In genomic region chr17:72340836-72341235, GRCh38 we compare ENCODE assay signal across 23 cellular contexts.
"Had no signal": no experiment of that assay in that cellular context is flagged by ENCODE, and none has a peak within 500 bp of the region (broad histone marks: within the 10 kb centered on the region; RNA-seq: fewer than 3 reads in every experiment).

No MANE protein-coding gene starts in this region.

- H3K36me3 ChIP-seq: heart left ventricle, right lobe of liver, spleen, tibial artery, upper lobe of right lung had no signal

- ATAC-seq: heart left ventricle; left lobe of liver; psoas muscle; stimulated activated memory B cell treated with anti-CD40 and anti-IgM and Interleukin-4, amounts not matched to agents 10 μg/mL and 1 μg/mL and 100 μg/mL, for 72 hours; upper lobe of right lung had no signal

- H3K27ac Mint-ChIP-seq: endodermal cell; stimulated activated memory B cell treated with anti-CD40 and anti-IgM and Interleukin-4, amounts not matched to agents 10 μg/mL and 1 μg/mL and 100 μg/mL, for 72 hours; stimulated activated naive CD8-positive, alpha-beta T cell treated with anti-CD3 and anti-CD28 coated beads, Interleukin-15, Interleukin-2, amounts not matched to agents 100 ng/mL and 50 ng/mL, for 24 hours had no signal

- H3K9ac ChIP-seq: parathyroid adenoma had no signal

- H2AFZ ChIP-seq: parathyroid adenoma had no signal

- H3K9me3 Mint-ChIP-seq: nephron; stimulated activated naive CD8-positive, alpha-beta T cell treated with anti-CD3 and anti-CD28 coated beads, Interleukin-15, Interleukin-2, amounts not matched to agents 100 ng/mL and 50 ng/mL, for 24 hours had no signal

- H3K27me3 ChIP-seq: right lobe of liver had no signal

- H3K4me1 ChIP-seq: parathyroid adenoma, psoas muscle, right lobe of liver had no signal

- FAIRE-seq: endothelial cell of umbilical vein had no signal

- DNase-seq: effector CD4-positive, alpha-beta T cell; endodermal cell; erythroblast; foreskin melanocyte; heart left ventricle; hippocampal formation; midbrain; psoas muscle; retina; right lobe of liver; spleen; stimulated activated CD4-positive, alpha-beta T cell treated with anti-CD3 and anti-CD28 coated beads, Interleukin-15, amount 100 ng/mL, for 24 hours; stimulated activated CD4-positive, alpha-beta T cell treated with anti-CD3 and anti-CD28 coated beads, Interleukin-1b, Interleukin-23, amount 100 ng/mL, for 48 hours; stimulated activated CD4-positive, alpha-beta T cell treated with anti-CD3 and anti-CD28 coated beads, Interleukin-4, amount 100 ng/mL, for 24 hours; tibial artery; upper lobe of right lung had no signal

- H3K9me3 ChIP-seq: heart left ventricle, psoas muscle, right lobe of liver, tibial artery, upper lobe of right lung had no signal

- H3K79me2 ChIP-seq: parathyroid adenoma had no signal

- H3K36me3 Mint-ChIP-seq: stimulated activated memory B cell treated with anti-CD40 and anti-IgM and Interleukin-4, amounts not matched to agents 10 μg/mL and 1 μg/mL and 100 μg/mL, for 72 hours had no signal

- H3K4me3 Mint-ChIP-seq: endodermal cell; nephron; stimulated activated memory B cell treated with anti-CD40 and anti-IgM and Interleukin-4, amounts not matched to agents 10 μg/mL and 1 μg/mL and 100 μg/mL, for 72 hours; stimulated activated naive CD8-positive, alpha-beta T cell treated with anti-CD3 and anti-CD28 coated beads, Interleukin-15, Interleukin-2, amounts not matched to agents 100 ng/mL and 50 ng/mL, for 24 hours had no signal

- H3K4me1 Mint-ChIP-seq: stimulated activated memory B cell treated with anti-CD40 and anti-IgM and Interleukin-4, amounts not matched to agents 10 μg/mL and 1 μg/mL and 100 μg/mL, for 72 hours had no signal

- H3K4me3 ChIP-seq: coronary artery, heart left ventricle, psoas muscle, right lobe of liver, spleen, tibial artery, upper lobe of right lung had no signal

- H3K27ac ChIP-seq: coronary artery, heart left ventricle, parathyroid adenoma, psoas muscle, right lobe of liver, spleen, tibial artery, upper lobe of right lung had no signal
